25 cellular contexts compared by ENCODE assay signal in genomic region chr12:42070056-42070455, GRCh38.
"Had no signal": no experiment of that assay in that cellular context is flagged by ENCODE, and none has a peak within 500 bp of the region (broad histone marks: within the 10 kb centered on the region; RNA-seq: fewer than 3 reads in every experiment).

No MANE protein-coding gene starts in this region.

- H3K9me3 ChIP-seq: Peyer's patch had no signal

- H3K27me3 ChIP-seq: Peyer's patch, SJCRH30 had no signal

- H3K36me3 ChIP-seq: Peyer's patch, SJCRH30 had no signal

- ATAC-seq: activated T-helper 17 cell treated with anti-CD3 and anti-CD28 coated beads, Interleukin-2, amount 50 U/mL, for 72 hours; SK-N-SH treated with all-trans-retinoic acid at 6 μM for 48 hours; T-helper 17 cell had no signal

- H3K4me3 ChIP-seq: Peyer's patch, SJCRH30 had no signal

- DNase-seq: activated B cell treated with CpG ODN at 0.5 μM for 24 hours; activated CD4-positive, alpha-beta memory T cell treated with anti-CD3 and anti-CD28 coated beads for 36 hours; activated CD4-positive, alpha-beta T cell treated with anti-CD3 and anti-CD28 coated beads for 1 hour; activated CD4-positive, alpha-beta T cell treated with anti-CD3 and anti-CD28 coated beads, Interleukin-2, amount 10 ng/mL, durations not matched to agents 24 days and 14 days; activated gamma-delta T cell; activated naive CD4-positive, alpha-beta T cell treated with anti-CD3 and anti-CD28 coated beads for 36 hours; activated T-cell treated with anti-CD3 and anti-CD28 coated beads for 4 hours; activated T-cell treated with anti-CD3 and anti-CD28 coated beads, Interleukin-2, amount 50 U/mL, for 48 hours; amygdala; central memory CD4-positive, alpha-beta T cell; KG1; MM.1S; NCI-H1105; NCI-H1436 treated with DMSO at 0.1 percent for 48 hours; NCI-H187 treated with DMSO at 0.1 percent for 48 hours; NCI-H2081 treated with DMSO at 0.1 percent for 48 hours; NCI-H446; NCI-H524; Peyer's patch; Right ventricle myocardium superior; SJCRH30; T-helper 17 cell; T1000 had no signal
